Comparison of ENCODE assay signal across 1 cellular context in the genomic region with DNA sequence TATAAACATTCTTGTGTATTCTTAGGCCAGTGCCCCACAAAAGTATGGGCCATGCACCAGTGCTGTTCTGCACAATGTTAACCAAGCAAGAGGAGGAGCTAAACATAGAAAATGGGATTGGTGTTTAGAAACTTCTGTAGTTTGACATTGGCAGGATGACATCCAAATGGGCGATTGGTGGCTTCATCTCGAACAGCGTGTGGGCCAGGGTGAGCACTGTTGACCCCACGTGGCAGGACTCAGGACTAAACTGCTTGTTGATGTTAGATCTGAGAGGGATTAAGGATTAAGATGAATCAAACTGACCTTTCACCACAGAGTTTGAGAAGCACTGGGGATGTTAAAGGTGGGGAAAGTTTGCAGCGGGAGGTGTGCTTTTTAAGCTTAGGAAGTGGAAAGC.
TF ChIP-seq lines count a peak whose summit lies in the region.

No MANE protein-coding gene starts in this region.

TF ChIP-seq in H1, 55 proteins besides CTCF, POLR2A, EP300 and RAD21:
- TF ChIP-seq CEBPB (IDR thresholded peaks at IDR 0.05; ENCODE audit: low read depth, low read length) (no peak), HDAC2 (IDR thresholded peaks at IDR 0.05; ENCODE audit: borderline replicate concordance in 1 of 2, low read depth in 2 of 2, low read length in 2 of 2) (no peak), TEAD4 (IDR thresholded peaks at IDR 0.05; ENCODE audit: low read depth, low read length) (no peak), BRCA1 (IDR thresholded peaks at IDR 0.05; ENCODE audit: low read depth, low read length) (no peak), RBBP5 (IDR thresholded peaks at IDR 0.05; ENCODE audit: borderline replicate concordance, low read depth, low read length) (no peak), HDAC6 (IDR thresholded peaks at IDR 0.05; ENCODE audit: low read depth, low read length) (no peak), TAF7 (optimal IDR thresholded peaks at IDR 0.05; ENCODE audit: borderline replicate concordance, low read depth, low read length) (no peak), RXRA (IDR thresholded peaks at IDR 0.05; ENCODE audit: insufficient read depth, low read depth, low read length) (no peak), TCF12 (IDR thresholded peaks at IDR 0.05; ENCODE audit: low read depth, low read length) (no peak), EZH2 (IDR thresholded peaks at IDR 0.05; ENCODE audit: low read depth, low read length, severe bottlenecking) (no peak), CTBP2 (IDR thresholded peaks at IDR 0.05; ENCODE audit: borderline replicate concordance, insufficient read depth, insufficient read length, low read length) (no peak), CHD1 (IDR thresholded peaks at IDR 0.05; ENCODE audit: low read depth, low read length) (no peak), SAP30 (IDR thresholded peaks at IDR 0.05; ENCODE audit: insufficient read depth, insufficient replicate concordance, low read length) (no peak), YY1 (IDR thresholded peaks at IDR 0.05; ENCODE audit: low read depth, low read length) (no peak), CBX8 (IDR thresholded peaks at IDR 0.05; ENCODE audit: borderline replicate concordance, low read depth, low read length) (no peak)
- TF ChIP-seq, protein P1, sequence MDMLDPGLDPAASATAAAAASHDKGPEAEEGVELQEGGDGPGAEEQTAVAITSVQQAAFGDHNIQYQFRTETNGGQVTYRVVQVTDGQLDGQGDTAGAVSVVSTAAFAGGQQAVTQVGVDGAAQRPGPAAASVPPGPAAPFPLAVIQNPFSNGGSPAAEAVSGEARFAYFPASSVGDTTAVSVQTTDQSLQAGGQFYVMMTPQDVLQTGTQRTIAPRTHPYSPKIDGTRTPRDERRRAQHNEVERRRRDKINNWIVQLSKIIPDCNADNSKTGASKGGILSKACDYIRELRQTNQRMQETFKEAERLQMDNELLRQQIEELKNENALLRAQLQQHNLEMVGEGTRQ (IDR thresholded peaks at IDR 0.05; ENCODE audit: low read length): no peak
- TF ChIP-seq, protein P2, sequence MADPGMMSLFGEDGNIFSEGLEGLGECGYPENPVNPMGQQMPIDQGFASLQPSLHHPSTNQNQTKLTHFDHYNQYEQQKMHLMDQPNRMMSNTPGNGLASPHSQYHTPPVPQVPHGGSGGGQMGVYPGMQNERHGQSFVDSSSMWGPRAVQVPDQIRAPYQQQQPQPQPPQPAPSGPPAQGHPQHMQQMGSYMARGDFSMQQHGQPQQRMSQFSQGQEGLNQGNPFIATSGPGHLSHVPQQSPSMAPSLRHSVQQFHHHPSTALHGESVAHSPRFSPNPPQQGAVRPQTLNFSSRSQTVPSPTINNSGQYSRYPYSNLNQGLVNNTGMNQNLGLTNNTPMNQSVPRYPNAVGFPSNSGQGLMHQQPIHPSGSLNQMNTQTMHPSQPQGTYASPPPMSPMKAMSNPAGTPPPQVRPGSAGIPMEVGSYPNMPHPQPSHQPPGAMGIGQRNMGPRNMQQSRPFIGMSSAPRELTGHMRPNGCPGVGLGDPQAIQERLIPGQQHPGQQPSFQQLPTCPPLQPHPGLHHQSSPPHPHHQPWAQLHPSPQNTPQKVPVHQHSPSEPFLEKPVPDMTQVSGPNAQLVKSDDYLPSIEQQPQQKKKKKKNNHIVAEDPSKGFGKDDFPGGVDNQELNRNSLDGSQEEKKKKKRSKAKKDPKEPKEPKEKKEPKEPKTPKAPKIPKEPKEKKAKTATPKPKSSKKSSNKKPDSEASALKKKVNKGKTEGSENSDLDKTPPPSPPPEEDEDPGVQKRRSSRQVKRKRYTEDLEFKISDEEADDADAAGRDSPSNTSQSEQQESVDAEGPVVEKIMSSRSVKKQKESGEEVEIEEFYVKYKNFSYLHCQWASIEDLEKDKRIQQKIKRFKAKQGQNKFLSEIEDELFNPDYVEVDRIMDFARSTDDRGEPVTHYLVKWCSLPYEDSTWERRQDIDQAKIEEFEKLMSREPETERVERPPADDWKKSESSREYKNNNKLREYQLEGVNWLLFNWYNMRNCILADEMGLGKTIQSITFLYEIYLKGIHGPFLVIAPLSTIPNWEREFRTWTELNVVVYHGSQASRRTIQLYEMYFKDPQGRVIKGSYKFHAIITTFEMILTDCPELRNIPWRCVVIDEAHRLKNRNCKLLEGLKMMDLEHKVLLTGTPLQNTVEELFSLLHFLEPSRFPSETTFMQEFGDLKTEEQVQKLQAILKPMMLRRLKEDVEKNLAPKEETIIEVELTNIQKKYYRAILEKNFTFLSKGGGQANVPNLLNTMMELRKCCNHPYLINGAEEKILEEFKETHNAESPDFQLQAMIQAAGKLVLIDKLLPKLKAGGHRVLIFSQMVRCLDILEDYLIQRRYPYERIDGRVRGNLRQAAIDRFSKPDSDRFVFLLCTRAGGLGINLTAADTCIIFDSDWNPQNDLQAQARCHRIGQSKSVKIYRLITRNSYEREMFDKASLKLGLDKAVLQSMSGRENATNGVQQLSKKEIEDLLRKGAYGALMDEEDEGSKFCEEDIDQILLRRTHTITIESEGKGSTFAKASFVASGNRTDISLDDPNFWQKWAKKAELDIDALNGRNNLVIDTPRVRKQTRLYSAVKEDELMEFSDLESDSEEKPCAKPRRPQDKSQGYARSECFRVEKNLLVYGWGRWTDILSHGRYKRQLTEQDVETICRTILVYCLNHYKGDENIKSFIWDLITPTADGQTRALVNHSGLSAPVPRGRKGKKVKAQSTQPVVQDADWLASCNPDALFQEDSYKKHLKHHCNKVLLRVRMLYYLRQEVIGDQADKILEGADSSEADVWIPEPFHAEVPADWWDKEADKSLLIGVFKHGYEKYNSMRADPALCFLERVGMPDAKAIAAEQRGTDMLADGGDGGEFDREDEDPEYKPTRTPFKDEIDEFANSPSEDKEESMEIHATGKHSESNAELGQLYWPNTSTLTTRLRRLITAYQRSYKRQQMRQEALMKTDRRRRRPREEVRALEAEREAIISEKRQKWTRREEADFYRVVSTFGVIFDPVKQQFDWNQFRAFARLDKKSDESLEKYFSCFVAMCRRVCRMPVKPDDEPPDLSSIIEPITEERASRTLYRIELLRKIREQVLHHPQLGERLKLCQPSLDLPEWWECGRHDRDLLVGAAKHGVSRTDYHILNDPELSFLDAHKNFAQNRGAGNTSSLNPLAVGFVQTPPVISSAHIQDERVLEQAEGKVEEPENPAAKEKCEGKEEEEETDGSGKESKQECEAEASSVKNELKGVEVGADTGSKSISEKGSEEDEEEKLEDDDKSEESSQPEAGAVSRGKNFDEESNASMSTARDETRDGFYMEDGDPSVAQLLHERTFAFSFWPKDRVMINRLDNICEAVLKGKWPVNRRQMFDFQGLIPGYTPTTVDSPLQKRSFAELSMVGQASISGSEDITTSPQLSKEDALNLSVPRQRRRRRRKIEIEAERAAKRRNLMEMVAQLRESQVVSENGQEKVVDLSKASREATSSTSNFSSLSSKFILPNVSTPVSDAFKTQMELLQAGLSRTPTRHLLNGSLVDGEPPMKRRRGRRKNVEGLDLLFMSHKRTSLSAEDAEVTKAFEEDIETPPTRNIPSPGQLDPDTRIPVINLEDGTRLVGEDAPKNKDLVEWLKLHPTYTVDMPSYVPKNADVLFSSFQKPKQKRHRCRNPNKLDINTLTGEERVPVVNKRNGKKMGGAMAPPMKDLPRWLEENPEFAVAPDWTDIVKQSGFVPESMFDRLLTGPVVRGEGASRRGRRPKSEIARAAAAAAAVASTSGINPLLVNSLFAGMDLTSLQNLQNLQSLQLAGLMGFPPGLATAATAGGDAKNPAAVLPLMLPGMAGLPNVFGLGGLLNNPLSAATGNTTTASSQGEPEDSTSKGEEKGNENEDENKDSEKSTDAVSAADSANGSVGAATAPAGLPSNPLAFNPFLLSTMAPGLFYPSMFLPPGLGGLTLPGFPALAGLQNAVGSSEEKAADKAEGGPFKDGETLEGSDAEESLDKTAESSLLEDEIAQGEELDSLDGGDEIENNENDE (IDR thresholded peaks at IDR 0.05; ENCODE audit: insufficient replicate concordance, low read length): no peak
- TF ChIP-seq, protein P3, sequence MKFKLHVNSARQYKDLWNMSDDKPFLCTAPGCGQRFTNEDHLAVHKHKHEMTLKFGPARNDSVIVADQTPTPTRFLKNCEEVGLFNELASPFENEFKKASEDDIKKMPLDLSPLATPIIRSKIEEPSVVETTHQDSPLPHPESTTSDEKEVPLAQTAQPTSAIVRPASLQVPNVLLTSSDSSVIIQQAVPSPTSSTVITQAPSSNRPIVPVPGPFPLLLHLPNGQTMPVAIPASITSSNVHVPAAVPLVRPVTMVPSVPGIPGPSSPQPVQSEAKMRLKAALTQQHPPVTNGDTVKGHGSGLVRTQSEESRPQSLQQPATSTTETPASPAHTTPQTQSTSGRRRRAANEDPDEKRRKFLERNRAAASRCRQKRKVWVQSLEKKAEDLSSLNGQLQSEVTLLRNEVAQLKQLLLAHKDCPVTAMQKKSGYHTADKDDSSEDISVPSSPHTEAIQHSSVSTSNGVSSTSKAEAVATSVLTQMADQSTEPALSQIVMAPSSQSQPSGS (IDR thresholded peaks at IDR 0.05; ENCODE audit: low read length): no peak
